In the genomic region with DNA sequence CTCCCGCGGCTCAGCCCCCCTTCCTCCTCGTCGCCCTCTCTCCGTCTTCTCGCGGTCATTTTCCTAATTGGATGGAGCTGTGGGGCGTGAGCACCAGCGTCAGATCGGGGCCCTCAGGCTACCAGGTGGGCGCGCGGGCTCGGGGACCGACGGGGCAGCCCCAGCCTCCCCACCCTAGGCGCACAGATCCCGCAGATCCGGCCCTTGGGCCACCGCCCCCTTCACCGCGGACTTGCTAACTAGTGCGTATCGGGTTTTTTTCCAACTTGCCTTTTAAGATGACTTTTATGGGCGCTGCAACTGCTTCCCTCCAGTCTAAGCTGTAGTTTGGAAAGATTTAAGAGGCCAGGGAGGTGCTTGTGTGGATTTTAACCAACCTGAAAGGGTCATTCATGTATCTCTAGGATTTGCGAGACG, we compare ENCODE assay signal across 1 cellular context.
A peak's percentile ranks its signal among the peaks of the same experiment; 100 is the strongest.
TF ChIP-seq lines count a peak whose summit lies in the region.

No MANE protein-coding gene starts in this region.

TF ChIP-seq in HepG2, 621 proteins besides CTCF, POLR2A, EP300 and RAD21 (continued from another document and continues in another):
- TF ChIP-seq SOX5 (CRISPR knock-in tag; IDR thresholded peaks at IDR 0.05; ENCODE audit: borderline replicate concordance) (no peak), YEATS2 (CRISPR knock-in tag; IDR thresholded peaks at IDR 0.05; ENCODE audit: borderline replicate concordance) (no peak), ZNF326 (CRISPR knock-in tag; IDR thresholded peaks at IDR 0.05; ENCODE audit: borderline replicate concordance) (no peak), SALL2 (CRISPR knock-in tag; IDR thresholded peaks at IDR 0.05) (no peak), MXD4 (CRISPR knock-in tag; IDR thresholded peaks at IDR 0.05) (no peak), ZNF543 (CRISPR knock-in tag; IDR thresholded peaks at IDR 0.05) (no peak), ZNF75D (CRISPR knock-in tag; IDR thresholded peaks at IDR 0.05; ENCODE audit: borderline replicate concordance) (no peak), KDM5B (CRISPR knock-in tag; IDR thresholded peaks at IDR 0.05; ENCODE audit: borderline replicate concordance) (no peak), ZNF468 (CRISPR knock-in tag; IDR thresholded peaks at IDR 0.05) (no peak), HNRNPLL (IDR thresholded peaks at IDR 0.05; ENCODE audit: low read depth, low read length, poor library complexity, severe bottlenecking) (no peak), ZNF235 (CRISPR knock-in tag; IDR thresholded peaks at IDR 0.05; ENCODE audit: borderline replicate concordance) (no peak), ZNF562 (CRISPR knock-in tag; IDR thresholded peaks at IDR 0.05; ENCODE audit: borderline replicate concordance) (no peak), ZFP82 (CRISPR knock-in tag; IDR thresholded peaks at IDR 0.05; ENCODE audit: borderline replicate concordance) (no peak), HOXD1 (CRISPR knock-in tag; IDR thresholded peaks at IDR 0.05) (no peak), ZMAT3 (CRISPR knock-in tag; conservative IDR thresholded peaks at IDR 0.05) (no peak), SP2 (CRISPR knock-in tag; IDR thresholded peaks at IDR 0.05) (no peak), ZNF253 (CRISPR knock-in tag; IDR thresholded peaks at IDR 0.05; ENCODE audit: borderline replicate concordance) (no peak), KMT2B (CRISPR knock-in tag; IDR thresholded peaks at IDR 0.05) (no peak), ISL2 (CRISPR knock-in tag; IDR thresholded peaks at IDR 0.05) (no peak), SRSF4 (IDR thresholded peaks at IDR 0.05; ENCODE audit: low read depth, low read length, poor library complexity, severe bottlenecking) (no peak), KDM6A (CRISPR knock-in tag; IDR thresholded peaks at IDR 0.05; ENCODE audit: low read depth) (no peak), POLR2G (IDR thresholded peaks at IDR 0.05; ENCODE audit: low read depth, low read length) (peak; percentile 24), ZNF788 (CRISPR knock-in tag; IDR thresholded peaks at IDR 0.05; ENCODE audit: borderline replicate concordance) (no peak), XBP1 (CRISPR knock-in tag; IDR thresholded peaks at IDR 0.05) (no peak), HNRNPL (IDR thresholded peaks at IDR 0.05; ENCODE audit: low read depth, low read length) (0 out of 2 replicates have a peak, but pooled peaks have one; percentile 26), LCORL (IDR thresholded peaks at IDR 0.05) (no peak), LCORL (CRISPR knock-in tag; IDR thresholded peaks at IDR 0.05) (no peak), TRIM24 (CRISPR knock-in tag; IDR thresholded peaks at IDR 0.05) (no peak), ELF4 (CRISPR knock-in tag; IDR thresholded peaks at IDR 0.05; ENCODE audit: borderline replicate concordance) (no peak), NPAS2 (CRISPR knock-in tag; IDR thresholded peaks at IDR 0.05; ENCODE audit: borderline replicate concordance) (no peak), NR1H2 (CRISPR knock-in tag; IDR thresholded peaks at IDR 0.05; ENCODE audit: borderline replicate concordance, low read depth) (no peak), POLR2AphosphoS5 (IDR thresholded peaks at IDR 0.05; ENCODE audit: low read depth, low read length) (peak; percentile 40; the same call in 1 of the 2 replicates), ZFP37 (CRISPR knock-in tag; IDR thresholded peaks at IDR 0.05; ENCODE audit: borderline replicate concordance) (no peak)
- TF ChIP-seq, protein P1, sequence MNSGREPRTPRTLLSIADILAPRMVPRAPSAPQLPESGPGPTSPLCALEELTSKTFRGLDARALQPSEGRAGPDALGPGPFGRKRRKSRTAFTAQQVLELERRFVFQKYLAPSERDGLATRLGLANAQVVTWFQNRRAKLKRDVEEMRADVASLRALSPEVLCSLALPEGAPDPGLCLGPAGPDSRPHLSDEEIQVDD (CRISPR knock-in tag; IDR thresholded peaks at IDR 0.05; ENCODE audit: borderline replicate concordance), result no peak
- TF ChIP-seq, protein P2, sequence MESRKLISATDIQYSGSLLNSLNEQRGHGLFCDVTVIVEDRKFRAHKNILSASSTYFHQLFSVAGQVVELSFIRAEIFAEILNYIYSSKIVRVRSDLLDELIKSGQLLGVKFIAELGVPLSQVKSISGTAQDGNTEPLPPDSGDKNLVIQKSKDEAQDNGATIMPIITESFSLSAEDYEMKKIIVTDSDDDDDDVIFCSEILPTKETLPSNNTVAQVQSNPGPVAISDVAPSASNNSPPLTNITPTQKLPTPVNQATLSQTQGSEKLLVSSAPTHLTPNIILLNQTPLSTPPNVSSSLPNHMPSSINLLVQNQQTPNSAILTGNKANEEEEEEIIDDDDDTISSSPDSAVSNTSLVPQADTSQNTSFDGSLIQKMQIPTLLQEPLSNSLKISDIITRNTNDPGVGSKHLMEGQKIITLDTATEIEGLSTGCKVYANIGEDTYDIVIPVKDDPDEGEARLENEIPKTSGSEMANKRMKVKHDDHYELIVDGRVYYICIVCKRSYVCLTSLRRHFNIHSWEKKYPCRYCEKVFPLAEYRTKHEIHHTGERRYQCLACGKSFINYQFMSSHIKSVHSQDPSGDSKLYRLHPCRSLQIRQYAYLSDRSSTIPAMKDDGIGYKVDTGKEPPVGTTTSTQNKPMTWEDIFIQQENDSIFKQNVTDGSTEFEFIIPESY (CRISPR knock-in tag; IDR thresholded peaks at IDR 0.05), result no peak
- TF ChIP-seq, protein P3, sequence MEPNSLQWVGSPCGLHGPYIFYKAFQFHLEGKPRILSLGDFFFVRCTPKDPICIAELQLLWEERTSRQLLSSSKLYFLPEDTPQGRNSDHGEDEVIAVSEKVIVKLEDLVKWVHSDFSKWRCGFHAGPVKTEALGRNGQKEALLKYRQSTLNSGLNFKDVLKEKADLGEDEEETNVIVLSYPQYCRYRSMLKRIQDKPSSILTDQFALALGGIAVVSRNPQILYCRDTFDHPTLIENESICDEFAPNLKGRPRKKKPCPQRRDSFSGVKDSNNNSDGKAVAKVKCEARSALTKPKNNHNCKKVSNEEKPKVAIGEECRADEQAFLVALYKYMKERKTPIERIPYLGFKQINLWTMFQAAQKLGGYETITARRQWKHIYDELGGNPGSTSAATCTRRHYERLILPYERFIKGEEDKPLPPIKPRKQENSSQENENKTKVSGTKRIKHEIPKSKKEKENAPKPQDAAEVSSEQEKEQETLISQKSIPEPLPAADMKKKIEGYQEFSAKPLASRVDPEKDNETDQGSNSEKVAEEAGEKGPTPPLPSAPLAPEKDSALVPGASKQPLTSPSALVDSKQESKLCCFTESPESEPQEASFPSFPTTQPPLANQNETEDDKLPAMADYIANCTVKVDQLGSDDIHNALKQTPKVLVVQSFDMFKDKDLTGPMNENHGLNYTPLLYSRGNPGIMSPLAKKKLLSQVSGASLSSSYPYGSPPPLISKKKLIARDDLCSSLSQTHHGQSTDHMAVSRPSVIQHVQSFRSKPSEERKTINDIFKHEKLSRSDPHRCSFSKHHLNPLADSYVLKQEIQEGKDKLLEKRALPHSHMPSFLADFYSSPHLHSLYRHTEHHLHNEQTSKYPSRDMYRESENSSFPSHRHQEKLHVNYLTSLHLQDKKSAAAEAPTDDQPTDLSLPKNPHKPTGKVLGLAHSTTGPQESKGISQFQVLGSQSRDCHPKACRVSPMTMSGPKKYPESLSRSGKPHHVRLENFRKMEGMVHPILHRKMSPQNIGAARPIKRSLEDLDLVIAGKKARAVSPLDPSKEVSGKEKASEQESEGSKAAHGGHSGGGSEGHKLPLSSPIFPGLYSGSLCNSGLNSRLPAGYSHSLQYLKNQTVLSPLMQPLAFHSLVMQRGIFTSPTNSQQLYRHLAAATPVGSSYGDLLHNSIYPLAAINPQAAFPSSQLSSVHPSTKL (CRISPR knock-in tag; IDR thresholded peaks at IDR 0.05), result no peak
- TF ChIP-seq, protein P4, sequence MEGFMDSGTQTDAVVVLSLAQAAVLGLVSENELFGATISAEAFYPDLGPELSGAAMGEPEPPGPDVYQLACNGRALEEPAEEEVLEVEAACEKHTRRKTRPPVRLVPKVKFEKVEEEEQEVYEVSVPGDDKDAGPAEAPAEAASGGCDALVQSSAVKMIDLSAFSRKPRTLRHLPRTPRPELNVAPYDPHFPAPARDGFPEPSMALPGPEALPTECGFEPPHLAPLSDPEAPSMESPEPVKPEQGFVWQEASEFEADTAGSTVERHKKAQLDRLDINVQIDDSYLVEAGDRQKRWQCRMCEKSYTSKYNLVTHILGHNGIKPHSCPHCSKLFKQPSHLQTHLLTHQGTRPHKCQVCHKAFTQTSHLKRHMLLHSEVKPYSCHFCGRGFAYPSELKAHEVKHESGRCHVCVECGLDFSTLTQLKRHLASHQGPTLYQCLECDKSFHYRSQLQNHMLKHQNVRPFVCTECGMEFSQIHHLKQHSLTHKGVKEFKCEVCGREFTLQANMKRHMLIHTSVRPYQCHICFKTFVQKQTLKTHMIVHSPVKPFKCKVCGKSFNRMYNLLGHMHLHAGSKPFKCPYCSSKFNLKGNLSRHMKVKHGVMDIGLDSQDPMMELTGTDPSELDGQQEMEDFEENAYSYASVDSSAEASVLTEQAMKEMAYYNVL (CRISPR knock-in tag; IDR thresholded peaks at IDR 0.05; ENCODE audit: borderline replicate concordance), result 0 out of 2 replicates have a peak, but pooled peaks have one; percentile 2
- TF ChIP-seq, protein P5, sequence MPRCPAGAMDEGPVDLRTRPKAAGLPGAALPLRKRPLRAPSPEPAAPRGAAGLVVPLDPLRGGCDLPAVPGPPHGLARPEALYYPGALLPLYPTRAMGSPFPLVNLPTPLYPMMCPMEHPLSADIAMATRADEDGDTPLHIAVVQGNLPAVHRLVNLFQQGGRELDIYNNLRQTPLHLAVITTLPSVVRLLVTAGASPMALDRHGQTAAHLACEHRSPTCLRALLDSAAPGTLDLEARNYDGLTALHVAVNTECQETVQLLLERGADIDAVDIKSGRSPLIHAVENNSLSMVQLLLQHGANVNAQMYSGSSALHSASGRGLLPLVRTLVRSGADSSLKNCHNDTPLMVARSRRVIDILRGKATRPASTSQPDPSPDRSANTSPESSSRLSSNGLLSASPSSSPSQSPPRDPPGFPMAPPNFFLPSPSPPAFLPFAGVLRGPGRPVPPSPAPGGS (CRISPR knock-in tag; IDR thresholded peaks at IDR 0.05), result no peak
- TF ChIP-seq, protein P6, sequence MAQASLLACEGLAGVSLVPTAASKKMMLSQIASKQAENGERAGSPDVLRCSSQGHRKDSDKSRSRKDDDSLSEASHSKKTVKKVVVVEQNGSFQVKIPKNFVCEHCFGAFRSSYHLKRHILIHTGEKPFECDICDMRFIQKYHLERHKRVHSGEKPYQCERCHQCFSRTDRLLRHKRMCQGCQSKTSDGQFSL (CRISPR knock-in tag; IDR thresholded peaks at IDR 0.05), result no peak
- TF ChIP-seq, protein P7, sequence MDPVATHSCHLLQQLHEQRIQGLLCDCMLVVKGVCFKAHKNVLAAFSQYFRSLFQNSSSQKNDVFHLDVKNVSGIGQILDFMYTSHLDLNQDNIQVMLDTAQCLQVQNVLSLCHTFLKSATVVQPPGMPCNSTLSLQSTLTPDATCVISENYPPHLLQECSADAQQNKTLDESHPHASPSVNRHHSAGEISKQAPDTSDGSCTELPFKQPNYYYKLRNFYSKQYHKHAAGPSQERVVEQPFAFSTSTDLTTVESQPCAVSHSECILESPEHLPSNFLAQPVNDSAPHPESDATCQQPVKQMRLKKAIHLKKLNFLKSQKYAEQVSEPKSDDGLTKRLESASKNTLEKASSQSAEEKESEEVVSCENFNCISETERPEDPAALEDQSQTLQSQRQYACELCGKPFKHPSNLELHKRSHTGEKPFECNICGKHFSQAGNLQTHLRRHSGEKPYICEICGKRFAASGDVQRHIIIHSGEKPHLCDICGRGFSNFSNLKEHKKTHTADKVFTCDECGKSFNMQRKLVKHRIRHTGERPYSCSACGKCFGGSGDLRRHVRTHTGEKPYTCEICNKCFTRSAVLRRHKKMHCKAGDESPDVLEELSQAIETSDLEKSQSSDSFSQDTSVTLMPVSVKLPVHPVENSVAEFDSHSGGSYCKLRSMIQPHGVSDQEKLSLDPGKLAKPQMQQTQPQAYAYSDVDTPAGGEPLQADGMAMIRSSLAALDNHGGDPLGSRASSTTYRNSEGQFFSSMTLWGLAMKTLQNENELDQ (CRISPR knock-in tag; IDR thresholded peaks at IDR 0.05; ENCODE audit: borderline replicate concordance), result no peak
- TF ChIP-seq, protein P8, sequence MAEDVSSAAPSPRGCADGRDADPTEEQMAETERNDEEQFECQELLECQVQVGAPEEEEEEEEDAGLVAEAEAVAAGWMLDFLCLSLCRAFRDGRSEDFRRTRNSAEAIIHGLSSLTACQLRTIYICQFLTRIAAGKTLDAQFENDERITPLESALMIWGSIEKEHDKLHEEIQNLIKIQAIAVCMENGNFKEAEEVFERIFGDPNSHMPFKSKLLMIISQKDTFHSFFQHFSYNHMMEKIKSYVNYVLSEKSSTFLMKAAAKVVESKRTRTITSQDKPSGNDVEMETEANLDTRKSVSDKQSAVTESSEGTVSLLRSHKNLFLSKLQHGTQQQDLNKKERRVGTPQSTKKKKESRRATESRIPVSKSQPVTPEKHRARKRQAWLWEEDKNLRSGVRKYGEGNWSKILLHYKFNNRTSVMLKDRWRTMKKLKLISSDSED (CRISPR knock-in tag; IDR thresholded peaks at IDR 0.05), result no peak
- TF ChIP-seq, protein P9, sequence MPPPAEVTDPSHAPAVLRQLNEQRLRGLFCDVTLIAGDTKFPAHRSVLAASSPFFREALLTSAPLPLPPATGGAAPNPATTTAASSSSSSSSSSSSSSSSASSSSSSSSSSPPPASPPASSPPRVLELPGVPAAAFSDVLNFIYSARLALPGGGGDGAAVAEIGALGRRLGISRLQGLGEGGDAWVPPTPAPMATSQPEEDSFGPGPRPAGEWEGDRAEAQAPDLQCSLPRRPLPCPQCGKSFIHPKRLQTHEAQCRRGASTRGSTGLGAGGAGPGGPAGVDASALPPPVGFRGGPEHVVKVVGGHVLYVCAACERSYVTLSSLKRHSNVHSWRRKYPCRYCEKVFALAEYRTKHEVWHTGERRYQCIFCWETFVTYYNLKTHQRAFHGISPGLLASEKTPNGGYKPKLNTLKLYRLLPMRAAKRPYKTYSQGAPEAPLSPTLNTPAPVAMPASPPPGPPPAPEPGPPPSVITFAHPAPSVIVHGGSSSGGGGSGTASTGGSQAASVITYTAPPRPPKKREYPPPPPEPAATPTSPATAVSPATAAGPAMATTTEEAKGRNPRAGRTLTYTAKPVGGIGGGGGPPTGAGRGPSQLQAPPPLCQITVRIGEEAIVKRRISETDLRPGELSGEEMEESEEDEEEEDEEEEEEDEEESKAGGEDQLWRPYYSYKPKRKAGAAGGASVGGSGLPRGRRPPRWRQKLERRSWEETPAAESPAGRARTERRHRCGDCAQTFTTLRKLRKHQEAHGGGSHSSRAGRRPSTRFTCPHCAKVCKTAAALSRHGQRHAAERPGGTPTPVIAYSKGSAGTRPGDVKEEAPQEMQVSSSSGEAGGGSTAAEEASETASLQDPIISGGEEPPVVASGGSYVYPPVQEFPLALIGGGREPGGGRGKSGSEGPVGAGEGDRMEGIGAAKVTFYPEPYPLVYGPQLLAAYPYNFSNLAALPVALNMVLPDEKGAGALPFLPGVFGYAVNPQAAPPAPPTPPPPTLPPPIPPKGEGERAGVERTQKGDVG (CRISPR knock-in tag; IDR thresholded peaks at IDR 0.05; ENCODE audit: borderline replicate concordance), result no peak
- TF ChIP-seq, protein P10, sequence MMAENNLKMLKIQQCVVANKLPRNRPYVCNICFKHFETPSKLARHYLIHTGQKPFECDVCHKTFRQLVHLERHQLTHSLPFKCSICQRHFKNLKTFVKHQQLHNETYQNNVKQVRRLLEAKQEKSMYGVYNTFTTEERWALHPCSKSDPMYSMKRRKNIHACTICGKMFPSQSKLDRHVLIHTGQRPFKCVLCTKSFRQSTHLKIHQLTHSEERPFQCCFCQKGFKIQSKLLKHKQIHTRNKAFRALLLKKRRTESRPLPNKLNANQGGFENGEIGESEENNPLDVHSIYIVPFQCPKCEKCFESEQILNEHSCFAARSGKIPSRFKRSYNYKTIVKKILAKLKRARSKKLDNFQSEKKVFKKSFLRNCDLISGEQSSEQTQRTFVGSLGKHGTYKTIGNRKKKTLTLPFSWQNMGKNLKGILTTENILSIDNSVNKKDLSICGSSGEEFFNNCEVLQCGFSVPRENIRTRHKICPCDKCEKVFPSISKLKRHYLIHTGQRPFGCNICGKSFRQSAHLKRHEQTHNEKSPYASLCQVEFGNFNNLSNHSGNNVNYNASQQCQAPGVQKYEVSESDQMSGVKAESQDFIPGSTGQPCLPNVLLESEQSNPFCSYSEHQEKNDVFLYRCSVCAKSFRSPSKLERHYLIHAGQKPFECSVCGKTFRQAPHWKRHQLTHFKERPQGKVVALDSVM (CRISPR knock-in tag; IDR thresholded peaks at IDR 0.05), result no peak
